Comparison of ENCODE assay signal across 13 cellular contexts in the genomic region with DNA sequence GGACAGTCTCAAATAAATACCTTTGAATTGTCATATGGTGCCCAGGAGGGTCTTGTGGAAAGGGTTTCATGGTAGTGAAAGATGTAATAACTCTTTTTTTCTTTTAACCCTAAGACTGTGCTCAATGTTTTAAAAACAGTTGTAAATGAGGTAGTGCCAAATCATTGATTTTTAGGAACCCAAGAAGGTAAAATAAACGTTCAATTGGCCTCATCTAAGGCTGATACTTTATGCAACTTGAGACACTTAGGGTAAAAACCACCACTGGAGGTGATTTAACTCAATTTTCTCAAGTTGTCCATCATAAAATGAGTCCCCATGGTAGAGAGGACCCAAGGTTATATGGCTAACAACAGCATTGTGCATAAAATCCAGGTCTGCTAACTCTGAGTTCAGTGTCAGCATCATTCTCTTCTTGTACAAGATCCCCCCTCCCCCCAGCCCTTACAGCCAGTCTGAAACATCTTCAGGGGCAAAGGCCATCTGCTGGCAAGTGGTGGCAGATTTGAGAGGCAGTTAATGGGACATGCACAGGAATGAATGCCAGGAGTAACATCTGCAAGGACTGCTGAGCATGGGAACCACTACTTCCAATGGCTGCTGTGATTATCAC.
DNase-seq lines count a peak whose midpoint lies in the region; TF ChIP-seq lines count a peak whose summit lies in the region.
"Had no signal": no experiment of that assay in that cellular context is flagged by ENCODE, and none has a peak within 500 bp of the region (broad histone marks: within the 10 kb centered on the region; RNA-seq: fewer than 3 reads in every experiment).

No MANE protein-coding gene starts in this region.

- 95% methylated on average over 1 of the region's 1 CpG for WGBS in thymus
- 60 to 79% methylated on average over 1 of the region's 1 CpG for WGBS in endodermal cell (ENCODE audit: insufficient coverage in 1 of 2, insufficient read length in 1 of 2), 2 experiments

- H3K4me3 Mint-ChIP-seq in activated naive CD8-positive, alpha-beta T cell treated with anti-CD3 and anti-CD28 coated beads for 36 hours = no peak overlapping the region
- no peak overlapping the region for H3K4me3 Mint-ChIP-seq in endodermal cell
- H3K4me3 Mint-ChIP-seq: dendritic cell treated with granulocyte-macrophage colony-stimulating factor and Interleukin-4, amounts not matched to agents 40 ng/mL and 50 ng/mL, for 4 days had no signal

- H3K27me3 ChIP-seq in KMS-11 (ENCODE audit: insufficient read depth, low read depth) (no peaks in the 10 kb centered on the region), thymus (ENCODE audit: control insufficient read depth, insufficient read depth) (no peaks in the 10 kb centered on the region), endodermal cell (ENCODE audit: control insufficient read depth, insufficient read depth, low read length, poor library complexity, severe bottlenecking) (no peaks in the 10 kb centered on the region)
- H3K27me3 ChIP-seq: esophagus squamous epithelium, suprapubic skin had no signal

- intact Hi-C loops in OCI-LY7 (cut with micrococcal nuclease; ENCODE audit: unreplicated experiment) = no loop called here

- no peaks in the 10 kb centered on the region for H3K9me2 ChIP-seq in OCI-LY7 (ENCODE audit: insufficient read depth, low read length)

- TF ChIP-seq CTCF in KMS-11 (conservative IDR thresholded peaks at IDR 0.05; ENCODE audit: low read depth, low read length) (no peak; the same call in 1 of the 2 replicates), endodermal cell (conservative IDR thresholded peaks at IDR 0.05) (no peak), OCI-LY7 (conservative IDR thresholded peaks at IDR 0.05; ENCODE audit: low read length) (no peak)

- H3K27ac Mint-ChIP-seq in activated naive CD8-positive, alpha-beta T cell treated with anti-CD3 and anti-CD28 coated beads for 36 hours = peak overlapping the region; percentile 93
- no peak overlapping the region for H3K27ac Mint-ChIP-seq in endodermal cell
- H3K27ac Mint-ChIP-seq: dendritic cell treated with granulocyte-macrophage colony-stimulating factor and Interleukin-4, amounts not matched to agents 40 ng/mL and 50 ng/mL, for 4 days had no signal

- no TSS peak for BruUV-seq in OCI-LY7 (replicated peaks; lab: Mats Ljungman, UMichigan)

- H3K36me3 ChIP-seq in KMS-11 (ENCODE audit: insufficient read depth) (no peaks in the 10 kb centered on the region), thymus (ENCODE audit: control insufficient read depth, insufficient read depth) (no peaks in the 10 kb centered on the region), endodermal cell (ENCODE audit: control insufficient read depth, insufficient read depth, low read length) (no peaks in the 10 kb centered on the region), OCI-LY7 (ENCODE audit: insufficient read depth, low read length) (no peaks in the 10 kb centered on the region)

- H3K79me2 ChIP-seq in KMS-11 (ENCODE audit: insufficient read depth, low read depth) = peaks cover 15% of the 10 kb centered on the region; the same call in 1 of the 2 replicates
- H3K79me2 ChIP-seq in OCI-LY7 (ENCODE audit: insufficient read depth, low read depth, low read length) = no peaks in the 10 kb centered on the region

- H3K27ac ChIP-seq in KMS-11 (peak overlapping the region; percentile 94), thymus (ENCODE audit: low read depth) (peak overlapping the region; percentile 87), endodermal cell (ENCODE audit: low read depth, low read length) (no peak overlapping the region), OCI-LY7 (ENCODE audit: low read depth, low read length, poor library complexity, severe bottlenecking) (no peak overlapping the region)
- H3K27ac ChIP-seq: esophagus squamous epithelium, suprapubic skin had no signal

- peak; percentile 24 for DNase-seq in stimulated activated CD4-positive, alpha-beta T cell treated with anti-CD3 and anti-CD28 coated beads, Interleukin-4, amount 100 ng/mL, for 24 hours
- DNase-seq in stimulated activated CD4-positive, alpha-beta T cell treated with anti-CD3 and anti-CD28 coated beads, Interleukin-2, amount 100 ng/mL, for 24 hours = no peak
- no peak for DNase-seq in activated naive CD8-positive, alpha-beta T cell treated with anti-CD3 and anti-CD28 coated beads for 36 hours
- DNase-seq in endodermal cell = no peak
- no peak for DNase-seq in OCI-LY7 (ENCODE audit: low spot score)
- DNase-seq in erythroblast (lab: John Stamatoyannopoulos, UW) = no peak
- DNase-seq: anterior cingulate cortex, DMS79 treated with DMSO at 0.1 percent for 48 hours, esophagus squamous epithelium had no signal

- no peaks in the 10 kb centered on the region for H3K9me3 Mint-ChIP-seq in activated naive CD8-positive, alpha-beta T cell treated with anti-CD3 and anti-CD28 coated beads for 36 hours
- peaks cover 7% of the 10 kb centered on the region for H3K9me3 Mint-ChIP-seq in endodermal cell
- H3K9me3 Mint-ChIP-seq: dendritic cell treated with granulocyte-macrophage colony-stimulating factor and Interleukin-4, amounts not matched to agents 40 ng/mL and 50 ng/mL, for 4 days had no signal

- POLR2A ChIA-PET in OCI-LY7 (lab: Charles Lee) = interaction anchor here (0.8 to 1.8 kb wide), 3 partner anchors 10 to 54 kb away, joined by 3 to 4 read pairs (median 3); no protein-coding TSS in a partner anchor

- no peaks in the 10 kb centered on the region for H4K20me1 ChIP-seq in KMS-11 (ENCODE audit: insufficient read depth)
- H4K20me1 ChIP-seq in OCI-LY7 (ENCODE audit: insufficient read depth, low read length) = no peaks in the 10 kb centered on the region

- H3K4me3 ChIP-seq in KMS-11 (IDR thresholded peaks at IDR 0.05; ENCODE audit: insufficient read depth, low read depth, low read length) (no peak overlapping the region), thymus (ENCODE audit: low read length) (no peak overlapping the region), endodermal cell (ENCODE audit: low read length) (no peak overlapping the region), OCI-LY7 (ENCODE audit: low read depth, low read length, poor library complexity, severe bottlenecking) (no peak overlapping the region)
- H3K4me3 ChIP-seq: esophagus squamous epithelium, suprapubic skin had no signal

- H3K4me1 Mint-ChIP-seq in activated naive CD8-positive, alpha-beta T cell treated with anti-CD3 and anti-CD28 coated beads for 36 hours = peaks cover 77% of the 10 kb centered on the region
- H3K4me1 Mint-ChIP-seq in endodermal cell = peaks cover 11% of the 10 kb centered on the region

- no peaks in the 10 kb centered on the region for H3K9me3 ChIP-seq in thymus (ENCODE audit: control insufficient read depth)
- peaks cover 11% of the 10 kb centered on the region for H3K9me3 ChIP-seq in endodermal cell (ENCODE audit: control insufficient read depth, low read length)
- no peaks in the 10 kb centered on the region for H3K9me3 ChIP-seq in OCI-LY7 (ENCODE audit: low read length)
- H3K9me3 ChIP-seq: suprapubic skin had no signal

- H3K9ac ChIP-seq in KMS-11 (peak overlapping the region; percentile 50; the same call in 1 of the 2 replicates), endodermal cell (ENCODE audit: extremely low read depth, low read length, poor library complexity, severe bottlenecking) (no peak overlapping the region)

- H2AFZ ChIP-seq in KMS-11 (ENCODE audit: low read depth) = peak overlapping the region; percentile 5; the same call in 1 of the 2 replicates
- H2AFZ ChIP-seq in OCI-LY7 (ENCODE audit: low read length) = no peak overlapping the region

- no peaks in the 10 kb centered on the region for H3K27me3 Mint-ChIP-seq in activated naive CD8-positive, alpha-beta T cell treated with anti-CD3 and anti-CD28 coated beads for 36 hours
- no peaks in the 10 kb centered on the region for H3K27me3 Mint-ChIP-seq in endodermal cell (ENCODE audit: insufficient read depth)
- H3K27me3 Mint-ChIP-seq: dendritic cell treated with granulocyte-macrophage colony-stimulating factor and Interleukin-4, amounts not matched to agents 40 ng/mL and 50 ng/mL, for 4 days had no signal

- no peak for TF ChIP-seq POLR2A in erythroblast (IDR thresholded peaks at IDR 0.05; ENCODE audit: low read length)

- H3K36me3 Mint-ChIP-seq in activated naive CD8-positive, alpha-beta T cell treated with anti-CD3 and anti-CD28 coated beads for 36 hours = peaks cover 61% of the 10 kb centered on the region
- H3K36me3 Mint-ChIP-seq in endodermal cell (ENCODE audit: low read depth) = peaks cover 9% of the 10 kb centered on the region

- CTCF ChIA-PET in OCI-LY7 (lab: Charles Lee; ENCODE audit: unreplicated experiment) = no interaction called here

- peak overlapping the region; percentile 70 for H3K4me2 ChIP-seq in KMS-11
- no peak overlapping the region for H3K4me2 ChIP-seq in OCI-LY7 (ENCODE audit: low read length)

- peaks cover 83% of the 10 kb centered on the region for H3K4me1 ChIP-seq in KMS-11 (ENCODE audit: low read depth, poor library complexity, severe bottlenecking)
- H3K4me1 ChIP-seq in thymus (ENCODE audit: control insufficient read depth, insufficient read depth, low read length) = peaks cover 42% of the 10 kb centered on the region
- peaks cover 3% of the 10 kb centered on the region for H3K4me1 ChIP-seq in endodermal cell (ENCODE audit: control insufficient read depth, insufficient read depth, low read length)
- no peaks in the 10 kb centered on the region for H3K4me1 ChIP-seq in OCI-LY7 (ENCODE audit: insufficient read depth, low read length, poor library complexity, severe bottlenecking)

Comparison
In these comparisons a context has a peak if more than half of its experiments do, and no peak if none do; other contexts are left out.
1. H3K27ac ChIP-seq: peak in KMS-11 (single experiment) and thymus (single experiment); none in endodermal cell (single experiment) and OCI-LY7 (single experiment).